Comparison of ENCODE assay signal across 8 cellular contexts in genomic region chr13:27283906-27284523, GRCh38. TPM values are rescaled to one million over a fixed set of nuclear protein-coding genes. Genes with fewer than 3 reads are reported as not detected.
DNase-seq lines count a peak whose midpoint lies in the region; ATAC-seq and TF ChIP-seq lines count a peak whose summit lies in the region.

No MANE protein-coding gene starts in this region.

- intact Hi-C loops in PC-9 (cut with micrococcal nuclease; ENCODE audit: unreplicated experiment), result loop anchor here (1.0 to 5.0 kb wide), 3 partner anchors 75 to 337 kb away; no protein-coding TSS in a partner anchor

- TF ChIP-seq CTCF in PC-9 (conservative IDR thresholded peaks at IDR 0.05) (peak; percentile 65), fibroblast of villous mesenchyme (IDR thresholded peaks at IDR 0.05; ENCODE audit: insufficient read depth, low read depth, low read length) (peak; percentile 61), thoracic aorta (IDR thresholded peaks at IDR 0.05) (peak; percentile 36)

- H3K4me3 ChIP-seq in PC-9 (no peak overlapping the region), fibroblast of villous mesenchyme (ENCODE audit: low read depth, low read length) (no peak overlapping the region), thoracic aorta (no peak overlapping the region)

- POLR2A ChIA-PET in PC-9 (lab: Charles Lee; ENCODE audit: unreplicated experiment), result no interaction called here

- H3F3A ChIP-seq in PC-9 (ENCODE audit: insufficient read depth, low read depth), result no peaks in the 10 kb centered on the region

- BruUV-seq in PC-9 (replicated peaks; lab: Mats Ljungman, UMichigan), result no TSS peak

- H3K9me3 Mint-ChIP-seq in activated naive CD4-positive, alpha-beta T cell treated with anti-CD3 and anti-CD28 coated beads, Interleukin-2, amount 10 ng/mL, durations not matched to agents 7 days and 5 days, result no peaks in the 10 kb centered on the region

- H3K4me3 Mint-ChIP-seq in activated naive CD4-positive, alpha-beta T cell treated with anti-CD3 and anti-CD28 coated beads, Interleukin-2, amount 10 ng/mL, durations not matched to agents 7 days and 5 days, result no peak overlapping the region

- H3K36me3 ChIP-seq in PC-9 (ENCODE audit: low read depth) (no peaks in the 10 kb centered on the region), thoracic aorta (no peaks in the 10 kb centered on the region)

- no peak overlapping the region for H3K27ac Mint-ChIP-seq in activated naive CD4-positive, alpha-beta T cell treated with anti-CD3 and anti-CD28 coated beads, Interleukin-2, amount 10 ng/mL, durations not matched to agents 7 days and 5 days

- H3K79me2 ChIP-seq in PC-9 (ENCODE audit: low read depth), result no peaks in the 10 kb centered on the region

- no peak for ATAC-seq in thoracic aorta (ENCODE audit: insufficient number of reproducible peaks, low FRiP score, low read depth)

- no peak overlapping the region for H3K27ac ChIP-seq in PC-9
- no peak overlapping the region for H3K27ac ChIP-seq in thoracic aorta

- H3K4me1 ChIP-seq in PC-9 (replicated peaks; ENCODE audit: insufficient read depth) (peaks cover 20% of the 10 kb centered on the region), thoracic aorta (ENCODE audit: control insufficient read depth in 1 of 2, low read depth in 2 of 2) (peaks cover under 1 to 7% of the 10 kb centered on the region in 2 donors)

- H3K4me1 Mint-ChIP-seq in activated naive CD4-positive, alpha-beta T cell treated with anti-CD3 and anti-CD28 coated beads, Interleukin-2, amount 10 ng/mL, durations not matched to agents 7 days and 5 days, result no peaks in the 10 kb centered on the region

- peaks cover 5% of the 10 kb centered on the region for H3K27me3 Mint-ChIP-seq in activated naive CD4-positive, alpha-beta T cell treated with anti-CD3 and anti-CD28 coated beads, Interleukin-2, amount 10 ng/mL, durations not matched to agents 7 days and 5 days

- H2AFZ ChIP-seq in PC-9, result no peak overlapping the region

- H3K9me3 ChIP-seq in PC-9 (ENCODE audit: insufficient read depth, low read depth) (no peaks in the 10 kb centered on the region), thoracic aorta (no peaks in the 10 kb centered on the region)

- no peaks in the 10 kb centered on the region for H3K27me3 ChIP-seq in PC-9 (ENCODE audit: insufficient read depth, low read depth)
- no peaks in the 10 kb centered on the region for H3K27me3 ChIP-seq in thoracic aorta (replicated peaks; ENCODE audit: insufficient read depth)

- H4K20me1 ChIP-seq in PC-9 (ENCODE audit: insufficient read depth), result no peaks in the 10 kb centered on the region

- no peaks in the 10 kb centered on the region for H3K36me3 Mint-ChIP-seq in activated naive CD4-positive, alpha-beta T cell treated with anti-CD3 and anti-CD28 coated beads, Interleukin-2, amount 10 ng/mL, durations not matched to agents 7 days and 5 days

- CTCF ChIA-PET in activated naive CD4-positive, alpha-beta T cell treated with anti-CD3 and anti-CD28 coated beads, Interleukin-2, amount 10 ng/mL, durations not matched to agents 7 days and 5 days (lab: Charles Lee), result interaction anchor here (1.7 to 2.0 kb wide), 2 partner anchors 297 to 337 kb away, joined by 3 to 16 read pairs; no protein-coding TSS in a partner anchor
- CTCF ChIA-PET in PC-9 (lab: Charles Lee), result interaction anchor here (0.6 to 1.1 kb wide), 2 partner anchors 231 to 299 kb away, joined by 3 read pairs; no protein-coding TSS in a partner anchor

- peak; percentile 8 for DNase-seq in activated naive CD4-positive, alpha-beta T cell treated with Interleukin-2 at 50 U/mL for 16 hours
- no peak for DNase-seq in activated naive CD4-positive, alpha-beta T cell treated with anti-CD3 and anti-CD28 coated beads, Interleukin-2, amount 10 ng/mL, durations not matched to agents 7 days and 5 days
- peak; percentile 46 to 49 for DNase-seq in PC-9
- DNase-seq in fibroblast of villous mesenchyme (ENCODE audit: low read depth), result peak; percentile 47
- DNase-seq in thoracic aorta (ENCODE audit: low spot score), result no peak
- DNase-seq in NCI-H187 (lab: John Stamatoyannopoulos, UW), result no peak
- no peak for DNase-seq in occipital lobe (lab: John Stamatoyannopoulos, UW)
- no peak for DNase-seq in HPDE6-E6E7 (ENCODE audit: extremely low spot score)

- no peaks in the 10 kb centered on the region for H3K9me2 ChIP-seq in PC-9 (ENCODE audit: insufficient read depth)

- H3K4me2 ChIP-seq in PC-9, result no peak overlapping the region

RNA-seq across cellular contexts. Expression of gene RASL11A, which starts 13.4 kb away (rescaled TPM):
- total RNA-seq in PC-9 (2021), result 2.0 and 3.8 TPM in 2 replicates
- 2.9 and 4.7 TPM in 2 replicates for total RNA-seq in fibroblast of villous mesenchyme
- total RNA-seq in thoracic aorta, result 10 to 100 TPM; 57.6 to 81.6 TPM
- 2.5 TPM for total RNA-seq in occipital lobe

RNA-seq across cellular contexts. Expression of gene RPL21, which starts 32.7 kb away (rescaled TPM):
- total RNA-seq in PC-9 (2021), result 711 and 754 TPM in 2 replicates
- 535 and 661 TPM in 2 replicates for total RNA-seq in fibroblast of villous mesenchyme
- total RNA-seq in thoracic aorta, result 100 to 1,000 TPM; 512 to 565 TPM
- total RNA-seq in occipital lobe, result 1,031 TPM

Comparison
In these comparisons a context has a peak if more than half of its experiments do, and no peak if none do; other contexts are left out.
1. DNase-seq: peak in activated naive CD4-positive, alpha-beta T cell treated with Interleukin-2 at 50 U/mL for 16 hours (single experiment), PC-9 (2 of 2) and fibroblast of villous mesenchyme (single experiment); none in activated naive CD4-positive, alpha-beta T cell treated with anti-CD3 and anti-CD28 coated beads, Interleukin-2, amount 10 ng/mL, durations not matched to agents 7 days and 5 days (single experiment), thoracic aorta (single experiment), NCI-H187 (0 of 2), occipital lobe (single experiment) and HPDE6-E6E7 (single experiment).
2. RNA of gene RASL11A, which starts 13.4 kb away (total RNA-seq): 57.6 to 81.6 TPM in thoracic aorta; 2.9 to 4.7 TPM in fibroblast of villous mesenchyme, 2.0 to 3.8 TPM in PC-9 and 2.5 TPM in occipital lobe (single experiment); every median in the first group is over 10 times any median in the second.
3. Peak in every context shown above with its lines, with median percentiles within 50 percentile points of each other: CTCF ChIP-seq.